ENCODE assay signal across 28 cellular contexts in genomic region chr14:48454887-48455286, GRCh38.
"Had no signal": no experiment of that assay in that cellular context is flagged by ENCODE, and none has a peak within 500 bp of the region (broad histone marks: within the 10 kb centered on the region; RNA-seq: fewer than 3 reads in every experiment).

No MANE protein-coding gene starts in this region.

- H3K4me1 ChIP-seq: colonic mucosa, esophagus squamous epithelium, gastrocnemius medialis, heart right ventricle, left lung, lower lobe of right lung had no signal

- H3K27ac ChIP-seq: colonic mucosa, epithelial cell of prostate, esophagus squamous epithelium, gastrocnemius medialis, heart right ventricle, left lung, lower lobe of right lung had no signal

- H3K4me3 ChIP-seq: colonic mucosa, esophagus squamous epithelium, gastrocnemius medialis, heart right ventricle, left lung, lower lobe of right lung, mucosa of descending colon had no signal

- H3K36me3 Mint-ChIP-seq: mesothelial cell of epicardium, naive B cell had no signal

- ATAC-seq: effector memory CD8-positive, alpha-beta T cell; esophagus mucosa; gastrocnemius medialis; heart right ventricle; left cardiac atrium; left lung; left ventricle myocardium superior; lower lobe of right lung; mucosa of descending colon had no signal

- H3K9me3 ChIP-seq: colonic mucosa, esophagus squamous epithelium, gastrocnemius medialis, heart right ventricle, left lung, lower lobe of right lung had no signal

- H3K36me3 ChIP-seq: colonic mucosa, esophagus squamous epithelium, gastrocnemius medialis, heart right ventricle, left lung, lower lobe of right lung had no signal

- DNase-seq: colonic mucosa; cortex of kidney; effector CD8-positive, alpha-beta T cell; effector memory CD8-positive, alpha-beta T cell; endodermal cell; erythroblast; esophagus squamous epithelium; foreskin fibroblast; foreskin melanocyte; gastrocnemius medialis; glutamatergic neuron; head of caudate nucleus; heart right ventricle; hippocampal formation; left cardiac atrium; left lung; left ventricle myocardium superior; lower lobe of right lung; mesenchymal stem cell; mucosa of descending colon; naive B cell had no signal

- H3K4me3 Mint-ChIP-seq: dendritic cell treated with granulocyte-macrophage colony-stimulating factor and Interleukin-4, amounts not matched to agents 40 ng/mL and 50 ng/mL, for 4 days; effector memory CD8-positive, alpha-beta T cell; endodermal cell; mesothelial cell of epicardium; naive B cell had no signal

- H3K27ac Mint-ChIP-seq: dendritic cell treated with granulocyte-macrophage colony-stimulating factor and Interleukin-4, amounts not matched to agents 40 ng/mL and 50 ng/mL, for 4 days; effector memory CD8-positive, alpha-beta T cell; endodermal cell; mesothelial cell of epicardium; naive B cell had no signal

- H3K9me3 Mint-ChIP-seq: dendritic cell treated with granulocyte-macrophage colony-stimulating factor and Interleukin-4, amounts not matched to agents 40 ng/mL and 50 ng/mL, for 4 days; endodermal cell; naive B cell had no signal

- H3K4me1 Mint-ChIP-seq: endodermal cell, naive B cell had no signal

- FAIRE-seq: endometrium, islet of Langerhans, keratinocyte had no signal

- H3K27me3 ChIP-seq: colonic mucosa, esophagus squamous epithelium, gastrocnemius medialis, heart right ventricle, left lung had no signal

- H3K27me3 Mint-ChIP-seq: dendritic cell treated with granulocyte-macrophage colony-stimulating factor and Interleukin-4, amounts not matched to agents 40 ng/mL and 50 ng/mL, for 4 days; effector memory CD8-positive, alpha-beta T cell; naive B cell had no signal
